In the genomic region with DNA sequence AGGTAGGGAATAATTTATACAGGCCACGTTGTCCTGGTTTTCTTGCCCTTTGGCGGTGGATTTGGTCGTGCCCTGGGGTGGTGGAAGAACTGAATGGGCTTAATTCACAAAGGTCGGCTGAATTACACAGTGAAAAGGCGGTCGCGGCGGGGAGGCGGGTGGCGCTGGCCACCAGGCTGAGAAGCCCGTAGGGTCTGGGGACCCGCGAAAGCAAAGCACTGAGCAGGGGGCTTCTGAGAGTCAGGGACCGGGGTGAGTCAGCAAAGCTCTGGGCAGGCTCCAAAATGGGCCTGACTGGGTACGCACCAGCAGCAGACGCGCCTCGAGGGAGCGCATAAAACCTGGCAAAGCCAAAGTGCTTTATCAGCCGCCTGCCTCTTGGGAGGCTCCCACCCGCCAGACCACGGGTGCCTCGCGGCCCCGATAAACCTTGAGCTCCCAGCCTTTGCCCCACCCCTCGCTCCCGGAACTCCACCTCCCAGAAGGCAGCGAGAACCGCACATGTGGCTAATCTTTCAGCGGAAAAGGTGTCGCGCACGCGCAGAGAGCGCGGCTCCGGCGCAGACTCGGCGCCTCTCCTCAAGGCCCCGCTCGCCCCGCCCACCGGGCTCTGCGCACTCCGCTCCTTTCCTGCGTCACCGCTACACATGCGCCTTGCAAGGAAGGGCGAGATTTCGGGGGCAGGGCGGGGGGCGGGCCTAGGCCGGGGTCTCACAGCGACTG, we compare ENCODE assay signal across 1 cellular context.
TF ChIP-seq lines count a peak whose summit lies in the region.

No MANE protein-coding gene starts in this region.

TF ChIP-seq in WTC11, 78 proteins besides CTCF, POLR2A, EP300 and RAD21 (continued from another document):
- TF ChIP-seq, protein P1, sequence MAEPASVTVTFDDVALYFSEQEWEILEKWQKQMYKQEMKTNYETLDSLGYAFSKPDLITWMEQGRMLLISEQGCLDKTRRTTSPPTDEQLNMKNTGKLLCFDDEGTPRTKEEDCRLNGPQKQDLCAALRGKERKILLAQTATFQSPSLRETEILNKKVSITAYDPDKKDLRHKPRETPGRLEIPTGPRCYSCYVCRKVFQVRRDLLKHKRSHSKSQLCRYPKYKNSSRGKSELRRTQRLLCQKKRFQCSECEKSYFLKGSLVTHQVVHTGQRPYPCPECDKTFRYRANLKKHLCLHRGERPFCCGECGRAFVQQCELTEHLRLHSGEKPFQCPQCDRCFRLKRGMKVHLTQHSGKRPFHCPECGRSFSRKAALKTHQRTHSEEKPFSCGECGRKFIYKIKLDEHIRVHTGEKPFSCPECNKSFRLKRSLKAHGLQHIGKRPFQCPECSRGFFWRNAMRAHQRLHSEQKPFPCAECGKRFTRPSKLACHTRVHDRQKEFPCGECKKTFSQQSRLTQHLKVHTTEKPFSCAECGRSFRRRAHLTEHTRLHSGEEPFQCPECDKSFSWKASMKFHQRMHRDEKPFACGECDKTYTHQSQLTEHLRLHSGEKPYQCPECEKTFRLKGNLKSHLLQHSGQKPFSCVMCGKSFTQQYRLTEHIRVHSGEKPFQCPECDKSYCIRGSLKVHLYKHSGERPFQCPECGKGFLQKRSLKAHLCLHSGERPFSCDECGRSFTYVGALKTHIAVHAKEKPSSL (CRISPR knock-in tag; conservative IDR thresholded peaks at IDR 0.05): 0 out of 2 replicates have a peak, but pooled peaks have one; percentile 34
- TF ChIP-seq, protein P2, sequence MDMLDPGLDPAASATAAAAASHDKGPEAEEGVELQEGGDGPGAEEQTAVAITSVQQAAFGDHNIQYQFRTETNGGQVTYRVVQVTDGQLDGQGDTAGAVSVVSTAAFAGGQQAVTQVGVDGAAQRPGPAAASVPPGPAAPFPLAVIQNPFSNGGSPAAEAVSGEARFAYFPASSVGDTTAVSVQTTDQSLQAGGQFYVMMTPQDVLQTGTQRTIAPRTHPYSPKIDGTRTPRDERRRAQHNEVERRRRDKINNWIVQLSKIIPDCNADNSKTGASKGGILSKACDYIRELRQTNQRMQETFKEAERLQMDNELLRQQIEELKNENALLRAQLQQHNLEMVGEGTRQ (CRISPR knock-in tag; IDR thresholded peaks at IDR 0.05): peak; percentile 85
- no peak for TF ChIP-seq ZBTB21 (CRISPR knock-in tag; IDR thresholded peaks at IDR 0.05; ENCODE audit: borderline replicate concordance)
- no peak for TF ChIP-seq FOXJ3 (CRISPR knock-in tag; IDR thresholded peaks at IDR 0.05; ENCODE audit: borderline replicate concordance)
- no peak for TF ChIP-seq ZNF121 (CRISPR knock-in tag; IDR thresholded peaks at IDR 0.05)
- TF ChIP-seq, protein P3, sequence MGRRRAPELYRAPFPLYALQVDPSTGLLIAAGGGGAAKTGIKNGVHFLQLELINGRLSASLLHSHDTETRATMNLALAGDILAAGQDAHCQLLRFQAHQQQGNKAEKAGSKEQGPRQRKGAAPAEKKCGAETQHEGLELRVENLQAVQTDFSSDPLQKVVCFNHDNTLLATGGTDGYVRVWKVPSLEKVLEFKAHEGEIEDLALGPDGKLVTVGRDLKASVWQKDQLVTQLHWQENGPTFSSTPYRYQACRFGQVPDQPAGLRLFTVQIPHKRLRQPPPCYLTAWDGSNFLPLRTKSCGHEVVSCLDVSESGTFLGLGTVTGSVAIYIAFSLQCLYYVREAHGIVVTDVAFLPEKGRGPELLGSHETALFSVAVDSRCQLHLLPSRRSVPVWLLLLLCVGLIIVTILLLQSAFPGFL (CRISPR knock-in tag; IDR thresholded peaks at IDR 0.05; ENCODE audit: borderline replicate concordance): no peak
- TF ChIP-seq NR1H2 (CRISPR knock-in tag; IDR thresholded peaks at IDR 0.05): no peak
- peak; percentile 44; the same call in 1 of the 2 replicates for TF ChIP-seq FOXP1 (CRISPR knock-in tag; IDR thresholded peaks at IDR 0.05; ENCODE audit: borderline replicate concordance)
- peak; percentile 39; the same call in 1 of the 2 replicates for TF ChIP-seq ZNF416 (CRISPR knock-in tag; IDR thresholded peaks at IDR 0.05)
- TF ChIP-seq ZNF671 (CRISPR knock-in tag; IDR thresholded peaks at IDR 0.05): no peak
- no peak for TF ChIP-seq TP53 (CRISPR knock-in tag; IDR thresholded peaks at IDR 0.05)
- TF ChIP-seq PRRX2 (CRISPR knock-in tag; IDR thresholded peaks at IDR 0.05): peak; percentile 75; the same call in 1 of the 2 replicates
- TF ChIP-seq, protein P4, sequence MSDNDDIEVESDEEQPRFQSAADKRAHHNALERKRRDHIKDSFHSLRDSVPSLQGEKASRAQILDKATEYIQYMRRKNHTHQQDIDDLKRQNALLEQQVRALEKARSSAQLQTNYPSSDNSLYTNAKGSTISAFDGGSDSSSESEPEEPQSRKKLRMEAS (CRISPR knock-in tag; IDR thresholded peaks at IDR 0.05): peak; percentile 76
- TF ChIP-seq, protein P5, sequence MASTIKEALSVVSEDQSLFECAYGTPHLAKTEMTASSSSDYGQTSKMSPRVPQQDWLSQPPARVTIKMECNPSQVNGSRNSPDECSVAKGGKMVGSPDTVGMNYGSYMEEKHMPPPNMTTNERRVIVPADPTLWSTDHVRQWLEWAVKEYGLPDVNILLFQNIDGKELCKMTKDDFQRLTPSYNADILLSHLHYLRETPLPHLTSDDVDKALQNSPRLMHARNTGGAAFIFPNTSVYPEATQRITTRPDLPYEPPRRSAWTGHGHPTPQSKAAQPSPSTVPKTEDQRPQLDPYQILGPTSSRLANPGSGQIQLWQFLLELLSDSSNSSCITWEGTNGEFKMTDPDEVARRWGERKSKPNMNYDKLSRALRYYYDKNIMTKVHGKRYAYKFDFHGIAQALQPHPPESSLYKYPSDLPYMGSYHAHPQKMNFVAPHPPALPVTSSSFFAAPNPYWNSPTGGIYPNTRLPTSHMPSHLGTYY (CRISPR knock-in tag; IDR thresholded peaks at IDR 0.05): no peak
- TF ChIP-seq, protein P6, sequence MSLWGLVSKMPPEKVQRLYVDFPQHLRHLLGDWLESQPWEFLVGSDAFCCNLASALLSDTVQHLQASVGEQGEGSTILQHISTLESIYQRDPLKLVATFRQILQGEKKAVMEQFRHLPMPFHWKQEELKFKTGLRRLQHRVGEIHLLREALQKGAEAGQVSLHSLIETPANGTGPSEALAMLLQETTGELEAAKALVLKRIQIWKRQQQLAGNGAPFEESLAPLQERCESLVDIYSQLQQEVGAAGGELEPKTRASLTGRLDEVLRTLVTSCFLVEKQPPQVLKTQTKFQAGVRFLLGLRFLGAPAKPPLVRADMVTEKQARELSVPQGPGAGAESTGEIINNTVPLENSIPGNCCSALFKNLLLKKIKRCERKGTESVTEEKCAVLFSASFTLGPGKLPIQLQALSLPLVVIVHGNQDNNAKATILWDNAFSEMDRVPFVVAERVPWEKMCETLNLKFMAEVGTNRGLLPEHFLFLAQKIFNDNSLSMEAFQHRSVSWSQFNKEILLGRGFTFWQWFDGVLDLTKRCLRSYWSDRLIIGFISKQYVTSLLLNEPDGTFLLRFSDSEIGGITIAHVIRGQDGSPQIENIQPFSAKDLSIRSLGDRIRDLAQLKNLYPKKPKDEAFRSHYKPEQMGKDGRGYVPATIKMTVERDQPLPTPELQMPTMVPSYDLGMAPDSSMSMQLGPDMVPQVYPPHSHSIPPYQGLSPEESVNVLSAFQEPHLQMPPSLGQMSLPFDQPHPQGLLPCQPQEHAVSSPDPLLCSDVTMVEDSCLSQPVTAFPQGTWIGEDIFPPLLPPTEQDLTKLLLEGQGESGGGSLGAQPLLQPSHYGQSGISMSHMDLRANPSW (CRISPR knock-in tag; conservative IDR thresholded peaks at IDR 0.05; ENCODE audit: low read depth): no peak
- TF ChIP-seq, protein P7, sequence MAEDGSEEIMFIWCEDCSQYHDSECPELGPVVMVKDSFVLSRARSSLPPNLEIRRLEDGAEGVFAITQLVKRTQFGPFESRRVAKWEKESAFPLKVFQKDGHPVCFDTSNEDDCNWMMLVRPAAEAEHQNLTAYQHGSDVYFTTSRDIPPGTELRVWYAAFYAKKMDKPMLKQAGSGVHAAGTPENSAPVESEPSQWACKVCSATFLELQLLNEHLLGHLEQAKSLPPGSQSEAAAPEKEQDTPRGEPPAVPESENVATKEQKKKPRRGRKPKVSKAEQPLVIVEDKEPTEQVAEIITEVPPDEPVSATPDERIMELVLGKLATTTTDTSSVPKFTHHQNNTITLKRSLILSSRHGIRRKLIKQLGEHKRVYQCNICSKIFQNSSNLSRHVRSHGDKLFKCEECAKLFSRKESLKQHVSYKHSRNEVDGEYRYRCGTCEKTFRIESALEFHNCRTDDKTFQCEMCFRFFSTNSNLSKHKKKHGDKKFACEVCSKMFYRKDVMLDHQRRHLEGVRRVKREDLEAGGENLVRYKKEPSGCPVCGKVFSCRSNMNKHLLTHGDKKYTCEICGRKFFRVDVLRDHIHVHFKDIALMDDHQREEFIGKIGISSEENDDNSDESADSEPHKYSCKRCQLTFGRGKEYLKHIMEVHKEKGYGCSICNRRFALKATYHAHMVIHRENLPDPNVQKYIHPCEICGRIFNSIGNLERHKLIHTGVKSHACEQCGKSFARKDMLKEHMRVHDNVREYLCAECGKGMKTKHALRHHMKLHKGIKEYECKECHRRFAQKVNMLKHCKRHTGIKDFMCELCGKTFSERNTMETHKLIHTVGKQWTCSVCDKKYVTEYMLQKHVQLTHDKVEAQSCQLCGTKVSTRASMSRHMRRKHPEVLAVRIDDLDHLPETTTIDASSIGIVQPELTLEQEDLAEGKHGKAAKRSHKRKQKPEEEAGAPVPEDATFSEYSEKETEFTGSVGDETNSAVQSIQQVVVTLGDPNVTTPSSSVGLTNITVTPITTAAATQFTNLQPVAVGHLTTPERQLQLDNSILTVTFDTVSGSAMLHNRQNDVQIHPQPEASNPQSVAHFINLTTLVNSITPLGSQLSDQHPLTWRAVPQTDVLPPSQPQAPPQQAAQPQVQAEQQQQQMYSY (CRISPR knock-in tag; IDR thresholded peaks at IDR 0.05): peak; percentile 59
- TF ChIP-seq JUN (CRISPR knock-in tag; IDR thresholded peaks at IDR 0.05): no peak
